ENCODE assay signal across 1 cellular context in genomic region chr7:158791133-158791532, GRCh38.
TF ChIP-seq lines count a peak whose summit lies in the region.

No MANE protein-coding gene starts in this region.

TF ChIP-seq in HCT116, 20 proteins besides CTCF, POLR2A, EP300 and RAD21:
- TF ChIP-seq POLR2AphosphoS5 (IDR thresholded peaks at IDR 0.05; ENCODE audit: low read depth, low read length) (no peak), YY1 (IDR thresholded peaks at IDR 0.05; ENCODE audit: extremely low read depth, insufficient replicate concordance, low read depth, low read length) (no peak), ZFX (IDR thresholded peaks at IDR 0.05) (no peak)
TF ChIP-seq in HCT116: peak in this region for 0.
